ENCODE assay signal across 1 cellular context in the genomic region with DNA sequence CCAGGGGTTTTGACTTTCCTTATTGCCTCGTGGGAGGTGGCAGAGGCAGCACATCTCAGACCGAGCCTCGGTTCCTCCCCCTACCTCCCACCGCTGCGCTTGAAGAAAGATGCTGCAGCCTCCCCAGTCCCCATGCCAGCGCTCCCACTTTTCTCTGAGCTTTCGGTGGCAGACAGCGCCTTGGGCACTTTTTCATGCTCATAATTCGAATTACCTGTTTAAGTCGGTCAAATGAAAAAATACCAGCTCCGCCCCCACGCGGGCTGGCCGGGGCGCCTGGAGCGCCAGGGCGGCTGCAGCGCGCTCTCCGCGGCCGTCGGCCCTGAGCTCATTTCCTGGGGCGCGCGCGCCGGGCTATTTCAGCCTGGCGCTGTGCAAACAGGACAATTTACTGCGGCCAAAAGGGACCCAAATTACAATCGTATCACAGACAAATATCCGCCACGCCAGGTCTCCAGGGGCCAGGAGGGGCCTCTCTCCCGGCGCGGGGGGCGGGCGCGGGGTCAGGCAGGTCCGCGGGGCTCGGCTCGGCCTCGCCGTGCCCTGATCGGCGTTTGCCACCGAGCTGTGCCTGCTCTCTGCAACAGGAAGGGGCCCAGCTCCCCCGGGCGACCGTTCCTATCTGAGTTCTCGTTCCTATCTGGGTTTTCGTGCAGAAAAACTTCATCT.
A peak's percentile ranks its signal among the peaks of the same experiment; 100 is the strongest.
TF ChIP-seq lines count a peak whose summit lies in the region.

No MANE protein-coding gene starts in this region.

TF ChIP-seq in HEK293, 187 proteins besides CTCF, POLR2A, EP300 and RAD21 (continued from another document and continues in another):
- TF ChIP-seq, protein P1, sequence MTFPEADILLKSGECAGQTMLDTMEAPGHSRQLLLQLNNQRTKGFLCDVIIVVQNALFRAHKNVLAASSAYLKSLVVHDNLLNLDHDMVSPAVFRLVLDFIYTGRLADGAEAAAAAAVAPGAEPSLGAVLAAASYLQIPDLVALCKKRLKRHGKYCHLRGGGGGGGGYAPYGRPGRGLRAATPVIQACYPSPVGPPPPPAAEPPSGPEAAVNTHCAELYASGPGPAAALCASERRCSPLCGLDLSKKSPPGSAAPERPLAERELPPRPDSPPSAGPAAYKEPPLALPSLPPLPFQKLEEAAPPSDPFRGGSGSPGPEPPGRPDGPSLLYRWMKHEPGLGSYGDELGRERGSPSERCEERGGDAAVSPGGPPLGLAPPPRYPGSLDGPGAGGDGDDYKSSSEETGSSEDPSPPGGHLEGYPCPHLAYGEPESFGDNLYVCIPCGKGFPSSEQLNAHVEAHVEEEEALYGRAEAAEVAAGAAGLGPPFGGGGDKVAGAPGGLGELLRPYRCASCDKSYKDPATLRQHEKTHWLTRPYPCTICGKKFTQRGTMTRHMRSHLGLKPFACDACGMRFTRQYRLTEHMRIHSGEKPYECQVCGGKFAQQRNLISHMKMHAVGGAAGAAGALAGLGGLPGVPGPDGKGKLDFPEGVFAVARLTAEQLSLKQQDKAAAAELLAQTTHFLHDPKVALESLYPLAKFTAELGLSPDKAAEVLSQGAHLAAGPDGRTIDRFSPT (tag by site-specific recombination; IDR thresholded peaks at IDR 0.05) = no peak
- no peak for TF ChIP-seq MYNN (tag by site-specific recombination; IDR thresholded peaks at IDR 0.05; ENCODE audit: borderline replicate concordance)
- no peak for TF ChIP-seq GLI2 (tag by site-specific recombination; IDR thresholded peaks at IDR 0.05; ENCODE audit: borderline replicate concordance, low read depth)
- TF ChIP-seq ZNF830 (tag by site-specific recombination; IDR thresholded peaks at IDR 0.05; ENCODE audit: low read depth) = no peak
- no peak for TF ChIP-seq ZNF133 (tag by site-specific recombination; IDR thresholded peaks at IDR 0.05)
- TF ChIP-seq ZBTB20 (tag by site-specific recombination; IDR thresholded peaks at IDR 0.05) = peak; percentile 17; the same call in 1 of the 2 replicates
- TF ChIP-seq, protein P2, sequence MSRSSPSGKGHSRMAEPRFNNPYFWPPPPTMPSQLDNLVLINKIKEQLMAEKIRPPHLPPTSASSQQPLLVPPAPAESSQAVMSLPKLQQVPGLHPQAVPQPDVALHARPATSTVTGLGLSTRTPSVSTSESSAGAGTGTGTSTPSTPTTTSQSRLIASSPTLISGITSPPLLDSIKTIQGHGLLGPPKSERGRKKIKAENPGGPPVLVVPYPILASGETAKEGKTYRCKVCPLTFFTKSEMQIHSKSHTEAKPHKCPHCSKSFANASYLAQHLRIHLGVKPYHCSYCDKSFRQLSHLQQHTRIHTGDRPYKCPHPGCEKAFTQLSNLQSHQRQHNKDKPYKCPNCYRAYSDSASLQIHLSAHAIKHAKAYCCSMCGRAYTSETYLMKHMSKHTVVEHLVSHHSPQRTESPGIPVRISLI (tag by site-specific recombination; IDR thresholded peaks at IDR 0.05) = peak; percentile 55; the same call in 1 of the 2 replicates
- TF ChIP-seq HOXA7 (CRISPR knock-in tag; IDR thresholded peaks at IDR 0.05; ENCODE audit: borderline replicate concordance) = no peak
- TF ChIP-seq SP2 (tag by site-specific recombination; IDR thresholded peaks at IDR 0.05) = peak; percentile 53
- no peak for TF ChIP-seq ZNF350 (tag by site-specific recombination; IDR thresholded peaks at IDR 0.05)
- TF ChIP-seq, protein P3, sequence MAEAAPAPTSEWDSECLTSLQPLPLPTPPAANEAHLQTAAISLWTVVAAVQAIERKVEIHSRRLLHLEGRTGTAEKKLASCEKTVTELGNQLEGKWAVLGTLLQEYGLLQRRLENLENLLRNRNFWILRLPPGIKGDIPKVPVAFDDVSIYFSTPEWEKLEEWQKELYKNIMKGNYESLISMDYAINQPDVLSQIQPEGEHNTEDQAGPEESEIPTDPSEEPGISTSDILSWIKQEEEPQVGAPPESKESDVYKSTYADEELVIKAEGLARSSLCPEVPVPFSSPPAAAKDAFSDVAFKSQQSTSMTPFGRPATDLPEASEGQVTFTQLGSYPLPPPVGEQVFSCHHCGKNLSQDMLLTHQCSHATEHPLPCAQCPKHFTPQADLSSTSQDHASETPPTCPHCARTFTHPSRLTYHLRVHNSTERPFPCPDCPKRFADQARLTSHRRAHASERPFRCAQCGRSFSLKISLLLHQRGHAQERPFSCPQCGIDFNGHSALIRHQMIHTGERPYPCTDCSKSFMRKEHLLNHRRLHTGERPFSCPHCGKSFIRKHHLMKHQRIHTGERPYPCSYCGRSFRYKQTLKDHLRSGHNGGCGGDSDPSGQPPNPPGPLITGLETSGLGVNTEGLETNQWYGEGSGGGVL (tag by site-specific recombination; IDR thresholded peaks at IDR 0.05) = peak; percentile 40; the same call in 1 of the 2 replicates
- no peak for TF ChIP-seq ZNF791 (tag by site-specific recombination; IDR thresholded peaks at IDR 0.05)
- TF ChIP-seq, protein P4, sequence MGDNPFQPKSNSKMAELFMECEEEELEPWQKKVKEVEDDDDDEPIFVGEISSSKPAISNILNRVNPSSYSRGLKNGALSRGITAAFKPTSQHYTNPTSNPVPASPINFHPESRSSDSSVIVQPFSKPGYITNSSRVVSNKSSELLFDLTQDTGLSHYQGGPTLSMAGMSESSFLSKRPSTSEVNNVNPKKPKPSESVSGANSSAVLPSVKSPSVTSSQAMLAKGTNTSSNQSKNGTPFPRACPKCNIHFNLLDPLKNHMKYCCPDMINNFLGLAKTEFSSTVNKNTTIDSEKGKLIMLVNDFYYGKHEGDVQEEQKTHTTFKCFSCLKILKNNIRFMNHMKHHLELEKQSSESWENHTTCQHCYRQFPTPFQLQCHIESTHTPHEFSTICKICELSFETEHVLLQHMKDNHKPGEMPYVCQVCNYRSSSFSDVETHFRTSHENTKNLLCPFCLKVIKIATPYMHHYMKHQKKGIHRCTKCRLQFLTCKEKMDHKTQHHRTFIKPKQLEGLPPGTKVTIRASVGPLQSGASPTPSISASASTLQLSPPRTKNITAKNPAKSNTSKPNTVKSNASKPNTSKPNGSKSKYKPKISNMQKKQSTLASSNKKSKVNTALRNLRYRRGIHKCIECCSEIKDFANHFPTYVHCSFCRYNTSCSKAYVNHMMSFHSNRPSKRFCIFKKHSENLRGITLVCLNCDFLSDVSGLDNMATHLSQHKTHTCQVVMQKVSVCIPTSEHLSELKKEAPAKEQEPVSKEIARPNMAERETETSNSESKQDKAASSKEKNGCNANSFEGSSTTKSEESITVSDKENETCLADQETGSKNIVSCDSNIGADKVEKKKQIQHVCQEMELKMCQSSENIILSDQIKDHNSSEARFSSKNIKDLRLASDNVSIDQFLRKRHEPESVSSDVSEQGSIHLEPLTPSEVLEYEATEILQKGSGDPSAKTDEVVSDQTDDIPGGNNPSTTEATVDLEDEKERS (tag by site-specific recombination; IDR thresholded peaks at IDR 0.05) = no peak
- no peak for TF ChIP-seq GFI1B (tag by site-specific recombination; IDR thresholded peaks at IDR 0.05)
- peak; percentile 82 for TF ChIP-seq ZIC2 (tag by site-specific recombination; IDR thresholded peaks at IDR 0.05)
- no peak for TF ChIP-seq ZNF530 (tag by site-specific recombination; IDR thresholded peaks at IDR 0.05; ENCODE audit: low read depth)
- no peak for TF ChIP-seq ZNF48 (tag by site-specific recombination; IDR thresholded peaks at IDR 0.05)
- no peak for TF ChIP-seq ZNF768 (tag by site-specific recombination; IDR thresholded peaks at IDR 0.05)
- no peak for TF ChIP-seq ZNF624 (tag by site-specific recombination; IDR thresholded peaks at IDR 0.05)
- no peak for TF ChIP-seq ZXDB (tag by site-specific recombination; IDR thresholded peaks at IDR 0.05)
- no peak for TF ChIP-seq ZBTB7A (tag by site-specific recombination; IDR thresholded peaks at IDR 0.05; ENCODE audit: low read depth)
- TF ChIP-seq, protein P5, sequence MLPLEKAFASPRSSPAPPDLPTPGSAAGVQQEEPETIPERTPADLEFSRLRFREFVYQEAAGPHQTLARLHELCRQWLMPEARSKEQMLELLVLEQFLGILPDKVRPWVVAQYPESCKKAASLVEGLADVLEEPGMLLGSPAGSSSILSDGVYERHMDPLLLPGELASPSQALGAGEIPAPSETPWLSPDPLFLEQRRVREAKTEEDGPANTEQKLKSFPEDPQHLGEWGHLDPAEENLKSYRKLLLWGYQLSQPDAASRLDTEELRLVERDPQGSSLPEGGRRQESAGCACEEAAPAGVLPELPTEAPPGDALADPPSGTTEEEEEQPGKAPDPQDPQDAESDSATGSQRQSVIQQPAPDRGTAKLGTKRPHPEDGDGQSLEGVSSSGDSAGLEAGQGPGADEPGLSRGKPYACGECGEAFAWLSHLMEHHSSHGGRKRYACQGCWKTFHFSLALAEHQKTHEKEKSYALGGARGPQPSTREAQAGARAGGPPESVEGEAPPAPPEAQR (tag by site-specific recombination; IDR thresholded peaks at IDR 0.05) = no peak
- TF ChIP-seq ZNF560 (tag by site-specific recombination; IDR thresholded peaks at IDR 0.05; ENCODE audit: borderline replicate concordance) = no peak
- TF ChIP-seq ZNF404 (tag by site-specific recombination; IDR thresholded peaks at IDR 0.05) = no peak
- TF ChIP-seq ZNF558 (tag by site-specific recombination; IDR thresholded peaks at IDR 0.05) = no peak
- TF ChIP-seq ZNF354C (tag by site-specific recombination; IDR thresholded peaks at IDR 0.05; ENCODE audit: borderline replicate concordance, low read depth) = no peak
- TF ChIP-seq SCRT1 (tag by site-specific recombination; IDR thresholded peaks at IDR 0.05; ENCODE audit: borderline replicate concordance) = no peak
- TF ChIP-seq, protein P6, sequence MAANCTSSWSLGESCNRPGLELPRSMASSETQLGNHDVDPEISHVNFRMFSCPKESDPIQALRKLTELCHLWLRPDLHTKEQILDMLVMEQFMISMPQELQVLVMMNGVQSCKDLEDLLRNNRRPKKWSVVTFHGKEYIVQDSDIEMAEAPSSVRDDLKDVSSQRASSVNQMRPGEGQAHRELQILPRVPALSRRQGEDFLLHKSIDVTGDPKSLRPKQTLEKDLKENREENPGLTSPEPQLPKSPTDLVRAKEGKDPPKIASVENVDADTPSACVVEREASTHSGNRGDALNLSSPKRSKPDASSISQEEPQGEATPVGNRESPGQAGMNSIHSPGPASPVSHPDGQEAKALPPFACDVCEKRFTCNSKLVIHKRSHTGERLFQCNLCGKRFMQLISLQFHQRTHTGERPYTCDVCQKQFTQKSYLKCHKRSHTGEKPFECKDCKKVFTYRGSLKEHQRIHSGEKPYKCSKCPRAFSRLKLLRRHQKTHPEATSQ (tag by site-specific recombination; IDR thresholded peaks at IDR 0.05) = no peak
- TF ChIP-seq, protein P7, sequence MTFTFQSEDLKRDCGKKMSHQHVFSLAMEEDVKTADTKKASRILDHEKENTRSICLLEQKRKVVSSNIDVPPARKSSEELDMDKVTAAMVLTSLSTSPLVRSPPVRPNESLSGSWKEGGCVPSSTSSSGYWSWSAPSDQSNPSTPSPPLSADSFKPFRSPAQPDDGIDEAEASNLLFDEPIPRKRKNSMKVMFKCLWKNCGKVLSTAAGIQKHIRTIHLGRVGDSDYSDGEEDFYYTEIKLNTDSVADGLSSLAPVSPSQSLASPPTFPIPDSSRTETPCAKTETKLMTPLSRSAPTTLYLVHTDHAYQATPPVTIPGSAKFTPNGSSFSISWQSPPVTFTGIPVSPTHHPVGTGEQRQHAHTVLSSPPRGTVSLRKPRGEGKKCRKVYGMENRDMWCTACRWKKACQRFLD (tag by site-specific recombination; IDR thresholded peaks at IDR 0.05) = no peak
- no peak for TF ChIP-seq SETDB1 (IDR thresholded peaks at IDR 0.05; ENCODE audit: insufficient read length, low read length)
- no peak for TF ChIP-seq ZSCAN16 (tag by site-specific recombination; IDR thresholded peaks at IDR 0.05)
- no peak for TF ChIP-seq ZNF555 (tag by site-specific recombination; conservative IDR thresholded peaks at IDR 0.05)
- no peak for TF ChIP-seq ZNF19 (tag by site-specific recombination; IDR thresholded peaks at IDR 0.05; ENCODE audit: low read depth)
- no peak for TF ChIP-seq ZNF174 (tag by site-specific recombination; IDR thresholded peaks at IDR 0.05)
- TF ChIP-seq GLIS1 (tag by site-specific recombination; IDR thresholded peaks at IDR 0.05) = peak; percentile 90
- TF ChIP-seq, protein P8, sequence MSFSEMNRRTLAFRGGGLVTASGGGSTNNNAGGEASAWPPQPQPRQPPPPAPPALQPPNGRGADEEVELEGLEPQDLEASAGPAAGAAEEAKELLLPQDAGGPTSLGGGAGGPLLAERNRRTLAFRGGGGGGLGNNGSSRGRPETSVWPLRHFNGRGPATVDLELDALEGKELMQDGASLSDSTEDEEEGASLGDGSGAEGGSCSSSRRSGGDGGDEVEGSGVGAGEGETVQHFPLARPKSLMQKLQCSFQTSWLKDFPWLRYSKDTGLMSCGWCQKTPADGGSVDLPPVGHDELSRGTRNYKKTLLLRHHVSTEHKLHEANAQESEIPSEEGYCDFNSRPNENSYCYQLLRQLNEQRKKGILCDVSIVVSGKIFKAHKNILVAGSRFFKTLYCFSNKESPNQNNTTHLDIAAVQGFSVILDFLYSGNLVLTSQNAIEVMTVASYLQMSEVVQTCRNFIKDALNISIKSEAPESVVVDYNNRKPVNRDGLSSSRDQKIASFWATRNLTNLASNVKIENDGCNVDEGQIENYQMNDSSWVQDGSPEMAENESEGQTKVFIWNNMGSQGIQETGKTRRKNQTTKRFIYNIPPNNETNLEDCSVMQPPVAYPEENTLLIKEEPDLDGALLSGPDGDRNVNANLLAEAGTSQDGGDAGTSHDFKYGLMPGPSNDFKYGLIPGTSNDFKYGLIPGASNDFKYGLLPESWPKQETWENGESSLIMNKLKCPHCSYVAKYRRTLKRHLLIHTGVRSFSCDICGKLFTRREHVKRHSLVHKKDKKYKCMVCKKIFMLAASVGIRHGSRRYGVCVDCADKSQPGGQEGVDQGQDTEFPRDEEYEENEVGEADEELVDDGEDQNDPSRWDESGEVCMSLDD (tag by site-specific recombination; IDR thresholded peaks at IDR 0.05) = no peak
- no peak for TF ChIP-seq ZNF501 (tag by site-specific recombination; IDR thresholded peaks at IDR 0.05)
- no peak for TF ChIP-seq ZNF311 (tag by site-specific recombination; IDR thresholded peaks at IDR 0.05; ENCODE audit: borderline replicate concordance)
- TF ChIP-seq, protein P9, sequence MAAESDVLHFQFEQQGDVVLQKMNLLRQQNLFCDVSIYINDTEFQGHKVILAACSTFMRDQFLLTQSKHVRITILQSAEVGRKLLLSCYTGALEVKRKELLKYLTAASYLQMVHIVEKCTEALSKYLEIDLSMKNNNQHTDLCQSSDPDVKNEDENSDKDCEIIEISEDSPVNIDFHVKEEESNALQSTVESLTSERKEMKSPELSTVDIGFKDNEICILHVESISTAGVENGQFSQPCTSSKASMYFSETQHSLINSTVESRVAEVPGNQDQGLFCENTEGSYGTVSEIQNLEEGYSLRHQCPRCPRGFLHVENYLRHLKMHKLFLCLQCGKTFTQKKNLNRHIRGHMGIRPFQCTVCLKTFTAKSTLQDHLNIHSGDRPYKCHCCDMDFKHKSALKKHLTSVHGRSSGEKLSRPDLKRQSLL (tag by site-specific recombination; IDR thresholded peaks at IDR 0.05) = no peak
- peak; percentile 34; the same call in 1 of the 2 replicates for TF ChIP-seq KLF8 (tag by site-specific recombination; IDR thresholded peaks at IDR 0.05)
- no peak for TF ChIP-seq ZNF394 (tag by site-specific recombination; IDR thresholded peaks at IDR 0.05; ENCODE audit: borderline replicate concordance)
- TF ChIP-seq ZNF423 (tag by site-specific recombination; IDR thresholded peaks at IDR 0.05) = no peak
- TF ChIP-seq OVOL3 (tag by site-specific recombination; IDR thresholded peaks at IDR 0.05) = no peak
- TF ChIP-seq ZNF335 (tag by site-specific recombination; conservative IDR thresholded peaks at IDR 0.05) = peak; percentile 79
- TF ChIP-seq ZNF341 (tag by site-specific recombination; IDR thresholded peaks at IDR 0.05; ENCODE audit: low read depth) = 0 out of 2 replicates have a peak, but pooled peaks have one; percentile 24
- peak; percentile 90 for TF ChIP-seq ZBTB8A (tag by site-specific recombination; IDR thresholded peaks at IDR 0.05)
- TF ChIP-seq, protein P10, sequence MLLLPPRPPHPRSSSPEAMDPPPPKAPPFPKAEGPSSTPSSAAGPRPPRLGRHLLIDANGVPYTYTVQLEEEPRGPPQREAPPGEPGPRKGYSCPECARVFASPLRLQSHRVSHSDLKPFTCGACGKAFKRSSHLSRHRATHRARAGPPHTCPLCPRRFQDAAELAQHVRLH (tag by site-specific recombination; IDR thresholded peaks at IDR 0.05) = no peak
